Comparison of ENCODE assay signal across 2 cellular contexts in genomic region chr20:32292548-32292947, GRCh38.
TF ChIP-seq lines count a peak whose summit lies in the region.

No MANE protein-coding gene starts in this region.

TF ChIP-seq in HepG2, 621 proteins besides CTCF, POLR2A, EP300 and RAD21:
- TF ChIP-seq ZNF547 (CRISPR knock-in tag; IDR thresholded peaks at IDR 0.05), result 0 out of 2 replicates have a peak, but pooled peaks have one; percentile 74
- TF ChIP-seq ZNF567 (CRISPR knock-in tag; IDR thresholded peaks at IDR 0.05; ENCODE audit: borderline replicate concordance), result 0 out of 2 replicates have a peak, but pooled peaks have one; percentile 69
- TF ChIP-seq ZNF121 (CRISPR knock-in tag; IDR thresholded peaks at IDR 0.05), result peak; percentile 80
- no peak for TF ChIP-seq SOX13 (IDR thresholded peaks at IDR 0.05)
- peak in 1 of 2 experiments; percentile 76; a peak in 2 of 4 replicates for TF ChIP-seq SOX13 (CRISPR knock-in tag; conservative IDR thresholded peaks at IDR 0.05 in 1 of 2, IDR thresholded peaks at IDR 0.05 in 1 of 2)
- TF ChIP-seq ZBTB49 (CRISPR knock-in tag; IDR thresholded peaks at IDR 0.05; ENCODE audit: borderline replicate concordance), result no peak
- peak; percentile 91; the same call in 1 of the 2 replicates for TF ChIP-seq ZNF224 (CRISPR knock-in tag; IDR thresholded peaks at IDR 0.05)
- TF ChIP-seq HNF4G (IDR thresholded peaks at IDR 0.05; ENCODE audit: borderline replicate concordance, low read depth, low read length), result no peak
- TF ChIP-seq HNF4G (CRISPR knock-in tag; IDR thresholded peaks at IDR 0.05; ENCODE audit: borderline replicate concordance, low read depth), result peak; percentile 19; the same call in 1 of the 2 replicates
- TF ChIP-seq ZNF605 (CRISPR knock-in tag; IDR thresholded peaks at IDR 0.05), result peak; percentile 19; the same call in 1 of the 2 replicates
- TF ChIP-seq, protein P1, sequence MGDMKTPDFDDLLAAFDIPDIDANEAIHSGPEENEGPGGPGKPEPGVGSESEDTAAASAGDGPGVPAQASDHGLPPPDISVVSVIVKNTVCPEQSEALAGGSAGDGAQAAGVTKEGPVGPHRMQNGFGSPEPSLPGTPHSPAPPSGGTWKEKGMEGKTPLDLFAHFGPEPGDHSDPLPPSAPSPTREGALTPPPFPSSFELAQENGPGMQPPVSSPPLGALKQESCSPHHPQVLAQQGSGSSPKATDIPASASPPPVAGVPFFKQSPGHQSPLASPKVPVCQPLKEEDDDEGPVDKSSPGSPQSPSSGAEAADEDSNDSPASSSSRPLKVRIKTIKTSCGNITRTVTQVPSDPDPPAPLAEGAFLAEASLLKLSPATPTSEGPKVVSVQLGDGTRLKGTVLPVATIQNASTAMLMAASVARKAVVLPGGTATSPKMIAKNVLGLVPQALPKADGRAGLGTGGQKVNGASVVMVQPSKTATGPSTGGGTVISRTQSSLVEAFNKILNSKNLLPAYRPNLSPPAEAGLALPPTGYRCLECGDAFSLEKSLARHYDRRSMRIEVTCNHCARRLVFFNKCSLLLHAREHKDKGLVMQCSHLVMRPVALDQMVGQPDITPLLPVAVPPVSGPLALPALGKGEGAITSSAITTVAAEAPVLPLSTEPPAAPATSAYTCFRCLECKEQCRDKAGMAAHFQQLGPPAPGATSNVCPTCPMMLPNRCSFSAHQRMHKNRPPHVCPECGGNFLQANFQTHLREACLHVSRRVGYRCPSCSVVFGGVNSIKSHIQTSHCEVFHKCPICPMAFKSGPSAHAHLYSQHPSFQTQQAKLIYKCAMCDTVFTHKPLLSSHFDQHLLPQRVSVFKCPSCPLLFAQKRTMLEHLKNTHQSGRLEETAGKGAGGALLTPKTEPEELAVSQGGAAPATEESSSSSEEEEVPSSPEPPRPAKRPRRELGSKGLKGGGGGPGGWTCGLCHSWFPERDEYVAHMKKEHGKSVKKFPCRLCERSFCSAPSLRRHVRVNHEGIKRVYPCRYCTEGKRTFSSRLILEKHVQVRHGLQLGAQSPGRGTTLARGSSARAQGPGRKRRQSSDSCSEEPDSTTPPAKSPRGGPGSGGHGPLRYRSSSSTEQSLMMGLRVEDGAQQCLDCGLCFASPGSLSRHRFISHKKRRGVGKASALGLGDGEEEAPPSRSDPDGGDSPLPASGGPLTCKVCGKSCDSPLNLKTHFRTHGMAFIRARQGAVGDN (CRISPR knock-in tag; IDR thresholded peaks at IDR 0.05), result peak; percentile 27; the same call in 1 of the 2 replicates
- TF ChIP-seq, protein P2, sequence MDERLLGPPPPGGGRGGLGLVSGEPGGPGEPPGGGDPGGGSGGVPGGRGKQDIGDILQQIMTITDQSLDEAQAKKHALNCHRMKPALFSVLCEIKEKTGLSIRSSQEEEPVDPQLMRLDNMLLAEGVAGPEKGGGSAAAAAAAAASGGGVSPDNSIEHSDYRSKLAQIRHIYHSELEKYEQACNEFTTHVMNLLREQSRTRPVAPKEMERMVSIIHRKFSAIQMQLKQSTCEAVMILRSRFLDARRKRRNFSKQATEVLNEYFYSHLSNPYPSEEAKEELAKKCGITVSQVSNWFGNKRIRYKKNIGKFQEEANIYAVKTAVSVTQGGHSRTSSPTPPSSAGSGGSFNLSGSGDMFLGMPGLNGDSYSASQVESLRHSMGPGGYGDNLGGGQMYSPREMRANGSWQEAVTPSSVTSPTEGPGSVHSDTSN (CRISPR knock-in tag; IDR thresholded peaks at IDR 0.05), result no peak
- TF ChIP-seq ZNF362 (CRISPR knock-in tag; IDR thresholded peaks at IDR 0.05; ENCODE audit: borderline replicate concordance), result 0 out of 2 replicates have a peak, but pooled peaks have one; percentile 35
- TF ChIP-seq ZMYM3 (CRISPR knock-in tag; IDR thresholded peaks at IDR 0.05), result 0 out of 2 replicates have a peak, but pooled peaks have one; percentile 11
- TF ChIP-seq ZNF569 (CRISPR knock-in tag; IDR thresholded peaks at IDR 0.05; ENCODE audit: borderline replicate concordance), result no peak
- 0 out of 2 replicates have a peak, but pooled peaks have one; percentile 47 for TF ChIP-seq ZNF556 (CRISPR knock-in tag; IDR thresholded peaks at IDR 0.05; ENCODE audit: borderline replicate concordance)
- no peak for TF ChIP-seq BRCA1 (CRISPR knock-in tag; IDR thresholded peaks at IDR 0.05)
- no peak for TF ChIP-seq ZNF335 (CRISPR knock-in tag; IDR thresholded peaks at IDR 0.05)
- TF ChIP-seq ZNF337 (CRISPR knock-in tag; IDR thresholded peaks at IDR 0.05; ENCODE audit: borderline replicate concordance, low read depth), result 0 out of 2 replicates have a peak, but pooled peaks have one; percentile 33
- no peak for TF ChIP-seq ASH2L (IDR thresholded peaks at IDR 0.05; ENCODE audit: insufficient read length, low read depth, low read length)

TF ChIP-seq in K562, 482 proteins besides CTCF, POLR2A, EP300 and RAD21:
- TF ChIP-seq CREB1 (IDR thresholded peaks at IDR 0.05) (no peak), CREB1 (CRISPR knock-in tag; IDR thresholded peaks at IDR 0.05) (no peak), LCOR (CRISPR knock-in tag; IDR thresholded peaks at IDR 0.05) (no peak), SIRT6 (IDR thresholded peaks at IDR 0.05; ENCODE audit: low read depth, low read length) (no peak), GATA2 (CRISPR knock-in tag; IDR thresholded peaks at IDR 0.05) (no peak), ZKSCAN1 (IDR thresholded peaks at IDR 0.05; ENCODE audit: low read depth, low read length) (no peak), TFAM (CRISPR knock-in tag; conservative IDR thresholded peaks at IDR 0.05) (no peak), ATF7 (IDR thresholded peaks at IDR 0.05) (no peak), TEAD2 (tag; IDR thresholded peaks at IDR 0.05) (no peak), PHB (CRISPR knock-in tag; IDR thresholded peaks at IDR 0.05) (no peak), ZNF507 (tag; conservative IDR thresholded peaks at IDR 0.05) (no peak)
- TF ChIP-seq, protein P3, sequence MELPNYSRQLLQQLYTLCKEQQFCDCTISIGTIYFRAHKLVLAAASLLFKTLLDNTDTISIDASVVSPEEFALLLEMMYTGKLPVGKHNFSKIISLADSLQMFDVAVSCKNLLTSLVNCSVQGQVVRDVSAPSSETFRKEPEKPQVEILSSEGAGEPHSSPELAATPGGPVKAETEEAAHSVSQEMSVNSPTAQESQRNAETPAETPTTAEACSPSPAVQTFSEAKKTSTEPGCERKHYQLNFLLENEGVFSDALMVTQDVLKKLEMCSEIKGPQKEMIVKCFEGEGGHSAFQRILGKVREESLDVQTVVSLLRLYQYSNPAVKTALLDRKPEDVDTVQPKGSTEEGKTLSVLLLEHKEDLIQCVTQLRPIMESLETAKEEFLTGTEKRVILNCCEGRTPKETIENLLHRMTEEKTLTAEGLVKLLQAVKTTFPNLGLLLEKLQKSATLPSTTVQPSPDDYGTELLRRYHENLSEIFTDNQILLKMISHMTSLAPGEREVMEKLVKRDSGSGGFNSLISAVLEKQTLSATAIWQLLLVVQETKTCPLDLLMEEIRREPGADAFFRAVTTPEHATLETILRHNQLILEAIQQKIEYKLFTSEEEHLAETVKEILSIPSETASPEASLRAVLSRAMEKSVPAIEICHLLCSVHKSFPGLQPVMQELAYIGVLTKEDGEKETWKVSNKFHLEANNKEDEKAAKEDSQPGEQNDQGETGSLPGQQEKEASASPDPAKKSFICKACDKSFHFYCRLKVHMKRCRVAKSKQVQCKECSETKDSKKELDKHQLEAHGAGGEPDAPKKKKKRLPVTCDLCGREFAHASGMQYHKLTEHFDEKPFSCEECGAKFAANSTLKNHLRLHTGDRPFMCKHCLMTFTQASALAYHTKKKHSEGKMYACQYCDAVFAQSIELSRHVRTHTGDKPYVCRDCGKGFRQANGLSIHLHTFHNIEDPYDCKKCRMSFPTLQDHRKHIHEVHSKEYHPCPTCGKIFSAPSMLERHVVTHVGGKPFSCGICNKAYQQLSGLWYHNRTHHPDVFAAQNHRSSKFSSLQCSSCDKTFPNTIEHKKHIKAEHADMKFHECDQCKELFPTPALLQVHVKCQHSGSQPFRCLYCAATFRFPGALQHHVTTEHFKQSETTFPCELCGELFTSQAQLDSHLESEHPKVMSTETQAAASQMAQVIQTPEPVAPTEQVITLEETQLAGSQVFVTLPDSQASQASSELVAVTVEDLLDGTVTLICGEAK (IDR thresholded peaks at IDR 0.05), result no peak
- TF ChIP-seq, protein P3 (CRISPR knock-in tag; IDR thresholded peaks at IDR 0.05), result no peak
